ENCODE assay signal across 7 cellular contexts in the genomic region with DNA sequence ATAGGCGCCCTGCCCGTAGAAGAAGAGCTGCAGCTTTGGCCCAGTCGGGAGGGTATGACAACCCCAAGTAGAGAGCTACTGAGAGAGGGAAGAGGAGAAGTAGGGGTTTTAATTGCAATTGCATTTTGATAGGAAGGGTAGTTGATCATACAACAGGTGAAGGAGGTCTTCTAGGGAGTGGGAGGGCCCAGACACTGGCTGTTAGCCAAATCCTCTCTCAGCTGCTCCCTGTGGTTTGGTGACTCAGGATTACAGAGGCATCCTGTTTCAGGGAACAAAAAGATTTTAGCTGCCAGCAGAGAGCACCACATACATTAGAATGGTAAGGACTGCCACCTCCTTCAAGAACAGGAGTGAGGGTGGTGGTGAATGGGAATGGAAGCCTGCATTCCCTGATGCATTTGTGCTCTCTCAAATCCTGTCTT.
DNase-seq lines count a peak whose midpoint lies in the region; FAIRE-seq and TF ChIP-seq lines count a peak whose summit lies in the region.

No MANE protein-coding gene starts in this region.

- H3K27me3 ChIP-seq in SK-N-SH (ENCODE audit: insufficient read depth) (no peaks in the 10 kb centered on the region), muscle layer of colon (ENCODE audit: control insufficient read depth in 1 of 2, insufficient read depth in 2 of 2, low read length in 2 of 2) (no peaks in the 10 kb centered on the region), transverse colon (no peaks in the 10 kb centered on the region)

- peak overlapping the region; percentile 58 to 78; a peak in 3 of 4 replicates for H3K27ac ChIP-seq in SK-N-SH (ENCODE audit: low read depth in 2 of 2, low read length in 1 of 2)
- H3K27ac ChIP-seq in epithelial cell of prostate, result peak overlapping the region; percentile 83
- peak overlapping the region; percentile 31 for H3K27ac ChIP-seq in muscle layer of colon (ENCODE audit: low read depth, low read length)
- H3K27ac ChIP-seq in transverse colon, result peak overlapping the region; percentile 66 to 79 (median 70)

- CTCF ChIA-PET in SK-N-SH (lab: Yijun Ruan, JAX), result interaction anchor here (0.6 to 2.7 kb wide), 15 partner anchors 8 to 585 kb away, joined by 3 to 23 read pairs (median 4); a partner anchor contains a TSS

- peak; percentile 92 for DNase-seq in GM04503 (ENCODE audit: low read depth)
- peak; percentile 69 for DNase-seq in NCI-H1105 (lab: John Stamatoyannopoulos, UW)
- peak; percentile 31 for DNase-seq in SK-N-SH
- peak; percentile 90 for DNase-seq in epithelial cell of prostate (ENCODE audit: low read depth, low spot score)
- peak; percentile 41 for DNase-seq in transverse colon
- DNase-seq in GM19239 (ENCODE audit: insufficient read length, low spot score), result no peak

- peaks cover 8% of the 10 kb centered on the region for H3F3A ChIP-seq in SK-N-SH (replicated peaks; ENCODE audit: insufficient read depth)

- no peaks in the 10 kb centered on the region for H4K20me1 ChIP-seq in SK-N-SH (ENCODE audit: insufficient read depth)

- H3K79me2 ChIP-seq in SK-N-SH (ENCODE audit: insufficient read depth), result no peaks in the 10 kb centered on the region

- peak overlapping the region; percentile 32; the same call in 1 of the 2 replicates for H3K4me2 ChIP-seq in SK-N-SH

- in situ Hi-C loops in transverse colon (cut with MboI; ENCODE audit: low pct_ligation_motif_present in 1 of 4, low pct_unique_long_range_greater_than_20kb in 1 of 4, low sequenced_read_pairs in 3 of 4), result loop anchor here in 3 of 4 donors (10.0 to 25.0 kb wide), 4 partner anchors 303 to 413 kb away; a partner anchor contains a TSS

- FAIRE-seq in GM19239 (lab: Jason Lieb, UNC), result no peak

- H3K4me3 ChIP-seq in SK-N-SH (ENCODE audit: low read depth in 2 of 2, low read length in 1 of 2) (no peak overlapping the region), muscle layer of colon (ENCODE audit: low read depth in 1 of 2, low read length in 2 of 2) (peak overlapping the region in 1 of 2 donors; percentile 56), transverse colon (no peak overlapping the region)

- intact Hi-C loops in transverse colon (cut with DNase I; ENCODE audit: low total_unique reads), result loop anchor here (1.0 kb wide), 1 partner anchor 408 kb away; no protein-coding TSS in a partner anchor

- H3K36me3 ChIP-seq in SK-N-SH (replicated peaks in 1 of 2; ENCODE audit: control insufficient read depth in 1 of 2, insufficient read depth in 2 of 2, low read length in 1 of 2), result no peaks in the 10 kb centered on the region
- no peaks in the 10 kb centered on the region for H3K36me3 ChIP-seq in muscle layer of colon (ENCODE audit: insufficient read depth, low read length)
- no peaks in the 10 kb centered on the region for H3K36me3 ChIP-seq in transverse colon

- 0 out of 2 replicates have a peak overlapping the region, but pooled peaks have one; percentile 44 for H2AFZ ChIP-seq in SK-N-SH (ENCODE audit: low read depth)

- H3K9ac ChIP-seq in SK-N-SH (peak overlapping the region; percentile 62; the same call in 1 of the 2 replicates), muscle layer of colon (ENCODE audit: low read length) (no peak overlapping the region)

- peaks cover 7 to 8% of the 10 kb centered on the region in 2 experiments for H3K4me1 ChIP-seq in SK-N-SH (ENCODE audit: control insufficient read depth in 1 of 2, insufficient read depth in 2 of 2, low read depth in 1 of 2, low read length in 1 of 2)
- peaks cover 28% of the 10 kb centered on the region for H3K4me1 ChIP-seq in muscle layer of colon (ENCODE audit: insufficient read depth, low read length)
- H3K4me1 ChIP-seq in transverse colon, result peaks cover 2 to 15% (median 9%) of the 10 kb centered on the region in 4 donors

- TF ChIP-seq EP300 in SK-N-SH (IDR thresholded peaks at IDR 0.05; ENCODE audit: borderline replicate concordance in 1 of 2, low read depth in 1 of 2, low read length in 1 of 2) (peak in 1 of 2 experiments; percentile 77; a peak in 1 of 4 replicates), transverse colon (IDR thresholded peaks at IDR 0.05; ENCODE audit: low read depth) (no peak)

- POLR2A ChIA-PET in SK-N-SH (lab: Yijun Ruan, JAX), result no interaction called here

- 98% methylated on average over 3 of the region's 3 CpGs for WGBS in SK-N-SH (ENCODE audit: low lambda C conversion rate)
- 80 to 100% methylated on average over 1 to 3 of the region's 3 CpGs for WGBS in transverse colon (ENCODE audit: low coverage in 1 of 2), 2 donors

- H3K9me3 ChIP-seq in SK-N-SH (no peaks in the 10 kb centered on the region), muscle layer of colon (ENCODE audit: low read length) (no peaks in the 10 kb centered on the region), transverse colon (no peaks in the 10 kb centered on the region)

- no peaks in the 10 kb centered on the region for H3K9me2 ChIP-seq in SK-N-SH

- TF ChIP-seq RAD21 in SK-N-SH (IDR thresholded peaks at IDR 0.05; ENCODE audit: low read length), result peak; percentile 87

- no peak for TF ChIP-seq POLR2A in transverse colon (IDR thresholded peaks at IDR 0.05)

- TF ChIP-seq CTCF in SK-N-SH (IDR thresholded peaks at IDR 0.05), result peak; percentile 73
- TF ChIP-seq CTCF in transverse colon (IDR thresholded peaks at IDR 0.05), result peak in 4 of 5 experiments; percentile 12 to 55 (median 32)

TF ChIP-seq in SK-N-SH, 30 proteins besides CTCF, POLR2A, EP300 and RAD21 (continues in another document):
- TF ChIP-seq, protein P1, sequence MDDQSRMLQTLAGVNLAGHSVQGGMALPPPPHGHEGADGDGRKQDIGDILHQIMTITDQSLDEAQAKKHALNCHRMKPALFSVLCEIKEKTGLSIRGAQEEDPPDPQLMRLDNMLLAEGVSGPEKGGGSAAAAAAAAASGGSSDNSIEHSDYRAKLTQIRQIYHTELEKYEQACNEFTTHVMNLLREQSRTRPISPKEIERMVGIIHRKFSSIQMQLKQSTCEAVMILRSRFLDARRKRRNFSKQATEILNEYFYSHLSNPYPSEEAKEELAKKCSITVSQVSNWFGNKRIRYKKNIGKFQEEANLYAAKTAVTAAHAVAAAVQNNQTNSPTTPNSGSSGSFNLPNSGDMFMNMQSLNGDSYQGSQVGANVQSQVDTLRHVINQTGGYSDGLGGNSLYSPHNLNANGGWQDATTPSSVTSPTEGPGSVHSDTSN (IDR thresholded peaks at IDR 0.05), result peak; percentile 78
- TF ChIP-seq, protein P2, sequence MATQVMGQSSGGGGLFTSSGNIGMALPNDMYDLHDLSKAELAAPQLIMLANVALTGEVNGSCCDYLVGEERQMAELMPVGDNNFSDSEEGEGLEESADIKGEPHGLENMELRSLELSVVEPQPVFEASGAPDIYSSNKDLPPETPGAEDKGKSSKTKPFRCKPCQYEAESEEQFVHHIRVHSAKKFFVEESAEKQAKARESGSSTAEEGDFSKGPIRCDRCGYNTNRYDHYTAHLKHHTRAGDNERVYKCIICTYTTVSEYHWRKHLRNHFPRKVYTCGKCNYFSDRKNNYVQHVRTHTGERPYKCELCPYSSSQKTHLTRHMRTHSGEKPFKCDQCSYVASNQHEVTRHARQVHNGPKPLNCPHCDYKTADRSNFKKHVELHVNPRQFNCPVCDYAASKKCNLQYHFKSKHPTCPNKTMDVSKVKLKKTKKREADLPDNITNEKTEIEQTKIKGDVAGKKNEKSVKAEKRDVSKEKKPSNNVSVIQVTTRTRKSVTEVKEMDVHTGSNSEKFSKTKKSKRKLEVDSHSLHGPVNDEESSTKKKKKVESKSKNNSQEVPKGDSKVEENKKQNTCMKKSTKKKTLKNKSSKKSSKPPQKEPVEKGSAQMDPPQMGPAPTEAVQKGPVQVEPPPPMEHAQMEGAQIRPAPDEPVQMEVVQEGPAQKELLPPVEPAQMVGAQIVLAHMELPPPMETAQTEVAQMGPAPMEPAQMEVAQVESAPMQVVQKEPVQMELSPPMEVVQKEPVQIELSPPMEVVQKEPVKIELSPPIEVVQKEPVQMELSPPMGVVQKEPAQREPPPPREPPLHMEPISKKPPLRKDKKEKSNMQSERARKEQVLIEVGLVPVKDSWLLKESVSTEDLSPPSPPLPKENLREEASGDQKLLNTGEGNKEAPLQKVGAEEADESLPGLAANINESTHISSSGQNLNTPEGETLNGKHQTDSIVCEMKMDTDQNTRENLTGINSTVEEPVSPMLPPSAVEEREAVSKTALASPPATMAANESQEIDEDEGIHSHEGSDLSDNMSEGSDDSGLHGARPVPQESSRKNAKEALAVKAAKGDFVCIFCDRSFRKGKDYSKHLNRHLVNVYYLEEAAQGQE (IDR thresholded peaks at IDR 0.05; ENCODE audit: low read depth, low read length), result 0 out of 2 replicates have a peak, but pooled peaks have one; percentile 31
- TF ChIP-seq CHD2 (IDR thresholded peaks at IDR 0.05; ENCODE audit: low read length, partially characterized antibody), result no peak
- TF ChIP-seq NFIC (IDR thresholded peaks at IDR 0.05; ENCODE audit: borderline replicate concordance), result peak; percentile 98
- no peak for TF ChIP-seq EZH2phosphoT487 (IDR thresholded peaks at IDR 0.05; ENCODE audit: borderline replicate concordance, low read depth)
- TF ChIP-seq GATA2 (CRISPR knock-in tag; IDR thresholded peaks at IDR 0.05), result no peak
- no peak for TF ChIP-seq ELF1 (IDR thresholded peaks at IDR 0.05)
- TF ChIP-seq FOXM1 (IDR thresholded peaks at IDR 0.05; ENCODE audit: low read depth), result peak; percentile 32; the same call in 1 of the 2 replicates
- no peak for TF ChIP-seq TAF1 (IDR thresholded peaks at IDR 0.05; ENCODE audit: borderline replicate concordance, low read depth, low read length)
- TF ChIP-seq FOSL2 (IDR thresholded peaks at IDR 0.05; ENCODE audit: borderline replicate concordance, low read depth), result peak; percentile 85
- TF ChIP-seq, protein P3, sequence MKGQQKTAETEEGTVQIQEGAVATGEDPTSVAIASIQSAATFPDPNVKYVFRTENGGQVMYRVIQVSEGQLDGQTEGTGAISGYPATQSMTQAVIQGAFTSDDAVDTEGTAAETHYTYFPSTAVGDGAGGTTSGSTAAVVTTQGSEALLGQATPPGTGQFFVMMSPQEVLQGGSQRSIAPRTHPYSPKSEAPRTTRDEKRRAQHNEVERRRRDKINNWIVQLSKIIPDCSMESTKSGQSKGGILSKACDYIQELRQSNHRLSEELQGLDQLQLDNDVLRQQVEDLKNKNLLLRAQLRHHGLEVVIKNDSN (IDR thresholded peaks at IDR 0.05; ENCODE audit: borderline replicate concordance, low read depth), result no peak
- no peak for TF ChIP-seq FOXJ3 (CRISPR knock-in tag; IDR thresholded peaks at IDR 0.05)

Comparison
In these comparisons a context has a peak if more than half of its experiments do, and no peak if none do; other contexts are left out.
1. H3K27ac ChIP-seq: peak in every context shown above with its lines; median percentile 83 in epithelial cell of prostate; 70 in transverse colon; 68 in SK-N-SH; 31 in muscle layer of colon.